In the genomic region with DNA sequence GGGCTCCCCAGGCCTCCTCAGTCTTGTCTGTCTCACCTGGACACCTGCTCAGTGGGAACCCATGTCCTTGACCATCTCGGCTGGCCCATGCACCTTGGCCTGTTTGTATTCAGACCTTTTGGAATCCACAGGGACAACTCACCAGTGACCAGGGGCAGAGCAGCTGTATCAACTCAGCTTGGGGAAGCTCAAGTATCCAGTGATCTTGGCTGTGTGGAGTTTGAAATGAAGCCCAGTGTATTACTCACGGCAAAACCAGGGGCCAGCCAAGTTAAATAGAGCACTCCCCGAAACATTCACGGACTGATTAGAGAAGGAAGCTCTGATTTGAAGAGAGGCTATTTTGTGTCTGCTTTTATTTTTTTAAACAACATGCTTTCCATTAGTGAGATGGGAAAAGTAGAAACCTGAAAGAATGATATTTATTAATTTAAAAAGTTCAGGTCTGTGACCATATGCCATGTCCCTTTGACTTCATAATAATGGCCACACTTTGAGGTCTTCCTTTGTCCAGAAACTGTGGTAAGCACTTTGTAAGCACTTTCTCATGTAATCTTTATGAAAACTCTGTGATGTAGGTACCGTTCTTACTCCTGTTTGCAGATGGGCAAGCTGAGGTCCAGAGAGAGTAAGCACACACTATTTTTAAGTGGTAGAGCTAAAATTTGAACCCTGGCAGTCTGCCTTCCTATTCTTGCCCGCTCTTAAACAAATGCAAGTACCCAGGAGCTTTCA, we compare ENCODE assay signal across 10 cellular contexts.
DNase-seq lines count a peak whose midpoint lies in the region; ATAC-seq, FAIRE-seq and TF ChIP-seq lines count a peak whose summit lies in the region.
"Had no signal": no experiment of that assay in that cellular context is flagged by ENCODE, and none has a peak within 500 bp of the region (broad histone marks: within the 10 kb centered on the region; RNA-seq: fewer than 3 reads in every experiment).

No MANE protein-coding gene starts in this region.

- H3K79me2 ChIP-seq in SK-N-SH (ENCODE audit: insufficient read depth) = no peaks in the 10 kb centered on the region

- H3K36me3 Mint-ChIP-seq in WTC11 = no peaks in the 10 kb centered on the region
- H3K36me3 Mint-ChIP-seq: memory B cell had no signal

- CTCF ChIA-PET in SK-N-SH (lab: Yijun Ruan, JAX) (interaction anchor here (0.7 to 2.1 kb wide), 5 partner anchors 10 to 314 kb away, joined by 3 to 6 read pairs (median 4); no protein-coding TSS in a partner anchor), WTC11 (lab: Charles Lee) (no interaction called here)

- 38% methylated on average over 5 of the region's 6 CpGs for WGBS in SK-N-SH (ENCODE audit: low lambda C conversion rate)
- WGBS in pancreas, 2 donors = 39 to 46% methylated on average over 6 of the region's 6 CpGs

- DNase-seq in AG09319 (ENCODE audit: extremely low read depth, low read depth) (peak; percentile 93), SK-N-SH (no peak), fibroblast of villous mesenchyme (ENCODE audit: low read depth) (peak; percentile 81), pancreas (peak in 3 of 6 donors; percentile 7 to 50 (median 32)), WTC11 (ENCODE audit: low spot score) (no peak), H4 (ENCODE audit: low spot score) (no peak), NCI-H2171 treated with DMSO at 0.1 percent for 48 hours (lab: John Stamatoyannopoulos, UW) (no peak)
- DNase-seq: activated CD4-positive, alpha-beta T cell treated with anti-CD3 and anti-CD28 coated beads, Interleukin-2, amount 10 ng/mL, durations not matched to agents 7 days and 5 days had no signal

- intact Hi-C loops in pancreas (cut with DNase I) = no loop called here

- peak; percentile 77 to 95 (median 89) for ATAC-seq in pancreas
- ATAC-seq in WTC11 = no peak
- ATAC-seq in GM18909 (IDR thresholded peaks at IDR 0.05; ENCODE audit: poor library complexity, unreplicated experiment) = no peak

- no peak overlapping the region; the same call in 1 of the 2 replicates for H3K9ac ChIP-seq in SK-N-SH

- peaks cover 16% of the 10 kb centered on the region for H3F3A ChIP-seq in SK-N-SH (replicated peaks; ENCODE audit: insufficient read depth)

- H3K9me3 ChIP-seq in SK-N-SH (0 out of 2 replicates have a peak, but pooled peaks cover 6% of the 10 kb centered on the region), pancreas (no peaks in the 10 kb centered on the region)

- H3K4me1 Mint-ChIP-seq in WTC11 = peaks cover 15% of the 10 kb centered on the region
- H3K4me1 Mint-ChIP-seq: activated CD4-positive, alpha-beta T cell treated with anti-CD3 and anti-CD28 coated beads, Interleukin-2, amount 10 ng/mL, durations not matched to agents 7 days and 5 days; memory B cell had no signal

- TF ChIP-seq RAD21 in SK-N-SH (IDR thresholded peaks at IDR 0.05; ENCODE audit: low read length) = no peak

- no peaks in the 10 kb centered on the region for H4K20me1 ChIP-seq in SK-N-SH (ENCODE audit: insufficient read depth)

- H3K27me3 ChIP-seq in SK-N-SH (ENCODE audit: insufficient read depth) (no peaks in the 10 kb centered on the region), pancreas (no peaks in the 10 kb centered on the region)

- H3K4me3 Mint-ChIP-seq in WTC11 = no peak overlapping the region
- H3K4me3 Mint-ChIP-seq: activated CD4-positive, alpha-beta T cell treated with anti-CD3 and anti-CD28 coated beads, Interleukin-2, amount 10 ng/mL, durations not matched to agents 7 days and 5 days; memory B cell had no signal

- no peak overlapping the region for H2AFZ ChIP-seq in SK-N-SH (ENCODE audit: low read depth)

- peaks cover 2% of the 10 kb centered on the region for H3K9me3 Mint-ChIP-seq in WTC11
- H3K9me3 Mint-ChIP-seq: activated CD4-positive, alpha-beta T cell treated with anti-CD3 and anti-CD28 coated beads, Interleukin-2, amount 10 ng/mL, durations not matched to agents 7 days and 5 days had no signal

- no peak overlapping the region for H3K4me3 ChIP-seq in SK-N-SH (ENCODE audit: low read depth in 2 of 2, low read length in 1 of 2)
- H3K4me3 ChIP-seq in fibroblast of villous mesenchyme (ENCODE audit: low read depth, low read length) = no peak overlapping the region
- no peak overlapping the region for H3K4me3 ChIP-seq in pancreas

- FAIRE-seq in pancreas (lab: Jason Lieb, UNC) = peak; percentile 61

- H3K9me2 ChIP-seq in SK-N-SH = no peaks in the 10 kb centered on the region

- H3K36me3 ChIP-seq in SK-N-SH (replicated peaks in 1 of 2; ENCODE audit: control insufficient read depth in 1 of 2, insufficient read depth in 2 of 2, low read length in 1 of 2) (no peaks in the 10 kb centered on the region), pancreas (no peaks in the 10 kb centered on the region)

- no peak overlapping the region for H3K27ac Mint-ChIP-seq in WTC11
- H3K27ac Mint-ChIP-seq: activated CD4-positive, alpha-beta T cell treated with anti-CD3 and anti-CD28 coated beads, Interleukin-2, amount 10 ng/mL, durations not matched to agents 7 days and 5 days; memory B cell had no signal

- peak in 1 of 2 experiments; percentile 84; a peak in 2 of 4 replicates for TF ChIP-seq EP300 in SK-N-SH (IDR thresholded peaks at IDR 0.05; ENCODE audit: borderline replicate concordance in 1 of 2, low read depth in 1 of 2, low read length in 1 of 2)

- no peaks in the 10 kb centered on the region for H3K27me3 Mint-ChIP-seq in WTC11 (ENCODE audit: low read depth)
- H3K27me3 Mint-ChIP-seq: activated CD4-positive, alpha-beta T cell treated with anti-CD3 and anti-CD28 coated beads, Interleukin-2, amount 10 ng/mL, durations not matched to agents 7 days and 5 days; memory B cell had no signal

- TF ChIP-seq CTCF in AG09319 (IDR thresholded peaks at IDR 0.05; ENCODE audit: low read depth, low read length) = no peak
- TF ChIP-seq CTCF in SK-N-SH (IDR thresholded peaks at IDR 0.05) = no peak
- no peak for TF ChIP-seq CTCF in fibroblast of villous mesenchyme (IDR thresholded peaks at IDR 0.05; ENCODE audit: insufficient read depth, low read depth, low read length)
- TF ChIP-seq CTCF in pancreas (IDR thresholded peaks at IDR 0.05) = no peak
- no peak for TF ChIP-seq CTCF in WTC11 (IDR thresholded peaks at IDR 0.05)

- POLR2A ChIA-PET in SK-N-SH (lab: Yijun Ruan, JAX) (no interaction called here), WTC11 (lab: Charles Lee) (no interaction called here)

- H3K4me2 ChIP-seq in SK-N-SH = peak overlapping the region; percentile 50; the same call in 1 of the 2 replicates

- H3K4me1 ChIP-seq in SK-N-SH (ENCODE audit: control insufficient read depth in 1 of 2, insufficient read depth in 2 of 2, low read depth in 1 of 2, low read length in 1 of 2) = peaks cover 0 to 26% of the 10 kb centered on the region in 2 experiments; a peak in 2 of 4 replicates
- no peaks in the 10 kb centered on the region for H3K4me1 ChIP-seq in pancreas

- peak overlapping the region; percentile 65 to 78 for H3K27ac ChIP-seq in SK-N-SH (ENCODE audit: low read depth in 2 of 2, low read length in 1 of 2)
- no peak overlapping the region for H3K27ac ChIP-seq in pancreas

TF ChIP-seq in SK-N-SH, 30 proteins besides CTCF, POLR2A, EP300 and RAD21 (continues in another document):
- TF ChIP-seq JUND (IDR thresholded peaks at IDR 0.05) (peak; percentile 78), FOXM1 (IDR thresholded peaks at IDR 0.05; ENCODE audit: low read depth) (no peak), RXRA (IDR thresholded peaks at IDR 0.05; ENCODE audit: borderline replicate concordance, low read depth) (peak; percentile 82; the same call in 1 of the 2 replicates), CHD2 (IDR thresholded peaks at IDR 0.05; ENCODE audit: low read length, partially characterized antibody) (no peak), FOSL2 (IDR thresholded peaks at IDR 0.05; ENCODE audit: borderline replicate concordance, low read depth) (peak; percentile 83), EZH2phosphoT487 (IDR thresholded peaks at IDR 0.05; ENCODE audit: borderline replicate concordance, low read depth) (no peak), SIN3A (IDR thresholded peaks at IDR 0.05; ENCODE audit: borderline replicate concordance, low read depth, low read length) (0 out of 2 replicates have a peak, but pooled peaks have one; percentile 42)

TF ChIP-seq in WTC11, 78 proteins besides CTCF, POLR2A, EP300 and RAD21 (continues in another document):
- TF ChIP-seq CBFB (CRISPR knock-in tag; IDR thresholded peaks at IDR 0.05; ENCODE audit: low read depth) (no peak), GTF2I (CRISPR knock-in tag; conservative IDR thresholded peaks at IDR 0.05) (no peak), ZNF396 (CRISPR knock-in tag; IDR thresholded peaks at IDR 0.05; ENCODE audit: borderline replicate concordance) (no peak), HMGXB4 (CRISPR knock-in tag; IDR thresholded peaks at IDR 0.05) (no peak)

Comparison
In these comparisons a context has a peak if more than half of its experiments do, and no peak if none do; other contexts are left out.
1. DNase-seq: peak in AG09319 (single experiment) and fibroblast of villous mesenchyme (single experiment); none in SK-N-SH (single experiment), WTC11 (single experiment), H4 (single experiment) and NCI-H2171 treated with DMSO at 0.1 percent for 48 hours (single experiment).
2. H3K27ac ChIP-seq: peak in SK-N-SH (2 of 2); none in pancreas (0 of 4).
3. ATAC-seq: peak in pancreas (4 of 4); none in WTC11 (single experiment) and GM18909 (single experiment).